ENCODE assay signal across 1 cellular context in genomic region chr4:7434766-7435150, GRCh38.
TF ChIP-seq lines count a peak whose summit lies in the region.

PSAPL1 (minus strand) TSS chr4:7434930; CDS start chr4:7434879, 51 bp downstream.

TF ChIP-seq in HepG2, 621 proteins besides CTCF, POLR2A, EP300 and RAD21 (continued from another document):
- TF ChIP-seq PATZ1 (CRISPR knock-in tag; IDR thresholded peaks at IDR 0.05) (peak; percentile 11; the same call in 1 of the 2 replicates), SP5 (CRISPR knock-in tag; IDR thresholded peaks at IDR 0.05; ENCODE audit: borderline replicate concordance, low read depth) (peak; percentile 52; the same call in 1 of the 2 replicates), ZFX (CRISPR knock-in tag; IDR thresholded peaks at IDR 0.05; ENCODE audit: low read depth) (peak; percentile 10; the same call in 1 of the 2 replicates), JUND (CRISPR knock-in tag; IDR thresholded peaks at IDR 0.05) (no peak), ZNF687 (CRISPR knock-in tag; IDR thresholded peaks at IDR 0.05) (0 out of 2 replicates have a peak, but pooled peaks have one; percentile 5), ZNF678 (CRISPR knock-in tag; IDR thresholded peaks at IDR 0.05) (no peak), ZNF264 (CRISPR knock-in tag; IDR thresholded peaks at IDR 0.05) (no peak)
